ENCODE assay signal across 22 cellular contexts in genomic region chr6:43445576-43445975, GRCh38. TPM values are rescaled to one million over a fixed set of nuclear protein-coding genes. Genes with fewer than 3 reads are reported as not detected.
"Had no signal": no experiment of that assay in that cellular context is flagged by ENCODE, and none has a peak within 500 bp of the region (broad histone marks: within the 10 kb centered on the region; RNA-seq: fewer than 3 reads in every experiment).

No MANE protein-coding gene starts in this region.

- H2AFZ ChIP-seq: neural progenitor cell had no signal

- H3K27me3 ChIP-seq: dorsolateral prefrontal cortex, esophagus muscularis mucosa, gastroesophageal sphincter, neural progenitor cell, right lobe of liver had no signal

- H3K9ac ChIP-seq: neural progenitor cell had no signal

- H3K4me3 ChIP-seq: dorsolateral prefrontal cortex, esophagus muscularis mucosa, gastroesophageal sphincter, left ventricle myocardium inferior, lower lobe of right lung, neural progenitor cell, psoas muscle, right lobe of liver had no signal

- H3K9me3 ChIP-seq: esophagus muscularis mucosa, gastroesophageal sphincter, left ventricle myocardium inferior, lower lobe of right lung, psoas muscle, right lobe of liver had no signal

- H3K4me2 ChIP-seq: neural progenitor cell had no signal

- DNase-seq: cortex of kidney; dorsolateral prefrontal cortex; effector memory CD4-positive, alpha-beta T cell; glutamatergic neuron; immature natural killer cell; left ventricle myocardium inferior; lower lobe of right lung; natural killer cell; psoas muscle; retina; right lobe of liver; stimulated activated CD4-positive, alpha-beta T cell treated with anti-CD3 and anti-CD28 coated beads, Interleukin-4, amount 100 ng/mL, for 1 hour; stimulated activated CD8-positive, alpha-beta memory T cell treated with anti-CD3 and anti-CD28 coated beads, Interleukin-4, amount 100 ng/mL, for 48 hours; stimulated activated naive CD8-positive, alpha-beta T cell treated with anti-CD3 and anti-CD28 coated beads, Interleukin-15, amount 100 ng/mL, for 72 hours; trophoblast cell had no signal

- ATAC-seq: gastroesophageal sphincter; lower lobe of right lung; natural killer cell; psoas muscle; stimulated activated memory B cell treated with anti-CD40 and anti-IgM and Interleukin-4, amounts not matched to agents 10 μg/mL and 1 μg/mL and 100 μg/mL, for 72 hours; stimulated activated naive CD8-positive, alpha-beta T cell treated with anti-CD3 and anti-CD28 coated beads, Interleukin-15, amount 100 ng/mL, for 72 hours had no signal

- H3K27ac ChIP-seq: epithelial cell of prostate, esophagus muscularis mucosa, gastroesophageal sphincter, left ventricle myocardium inferior, lower lobe of right lung, neural progenitor cell, psoas muscle, right lobe of liver had no signal

- H3K4me1 ChIP-seq: esophagus muscularis mucosa, gastroesophageal sphincter, lower lobe of right lung, neural progenitor cell, psoas muscle, right lobe of liver had no signal

- H3K36me3 ChIP-seq: neural progenitor cell had no signal

RNA-seq across cellular contexts. Expression of gene DLK2, which starts 9.8 kb away (rescaled TPM):
- total RNA-seq: natural killer cell, osteoblast, subcutaneous adipose tissue had no signal
